1 cellular context compared by ENCODE assay signal in the genomic region with DNA sequence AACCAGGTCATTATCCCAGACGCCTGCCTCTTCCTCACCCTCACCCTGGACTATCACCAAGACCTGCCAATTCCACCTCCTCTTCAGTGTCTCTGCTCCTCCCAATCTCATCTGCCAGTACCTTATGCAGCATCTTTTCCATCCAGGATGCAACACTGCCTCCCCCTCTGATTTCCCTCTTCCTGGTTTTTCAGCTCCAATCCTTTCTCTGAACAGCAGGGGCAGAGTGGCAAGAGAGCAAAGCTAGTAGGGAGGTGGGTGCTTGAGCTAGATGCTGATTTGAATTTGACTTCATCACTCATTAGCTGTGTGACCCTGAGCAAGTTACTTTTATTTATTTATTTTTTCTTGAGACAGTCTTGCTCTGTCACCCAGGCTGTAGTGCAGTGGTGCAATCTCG.
TF ChIP-seq lines count a peak whose summit lies in the region.

No MANE protein-coding gene starts in this region.

TF ChIP-seq in HepG2, 621 proteins besides CTCF, POLR2A, EP300 and RAD21:
- TF ChIP-seq, protein P1, sequence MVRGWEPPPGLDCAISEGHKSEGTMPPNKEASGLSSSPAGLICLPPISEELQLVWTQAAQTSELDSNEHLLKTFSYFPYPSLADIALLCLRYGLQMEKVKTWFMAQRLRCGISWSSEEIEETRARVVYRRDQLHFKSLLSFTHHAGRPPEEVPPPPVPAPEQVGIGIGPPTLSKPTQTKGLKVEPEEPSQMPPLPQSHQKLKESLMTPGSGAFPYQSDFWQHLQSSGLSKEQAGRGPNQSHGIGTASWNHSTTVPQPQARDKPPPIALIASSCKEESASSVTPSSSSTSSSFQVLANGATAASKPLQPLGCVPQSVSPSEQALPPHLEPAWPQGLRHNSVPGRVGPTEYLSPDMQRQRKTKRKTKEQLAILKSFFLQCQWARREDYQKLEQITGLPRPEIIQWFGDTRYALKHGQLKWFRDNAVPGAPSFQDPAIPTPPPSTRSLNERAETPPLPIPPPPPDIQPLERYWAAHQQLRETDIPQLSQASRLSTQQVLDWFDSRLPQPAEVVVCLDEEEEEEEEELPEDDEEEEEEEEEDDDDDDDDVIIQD (CRISPR knock-in tag; IDR thresholded peaks at IDR 0.05; ENCODE audit: low read depth): no peak
- TF ChIP-seq MEF2D (CRISPR knock-in tag; IDR thresholded peaks at IDR 0.05) (no peak), EHMT2 (IDR thresholded peaks at IDR 0.05; ENCODE audit: borderline replicate concordance, low read depth, low read length) (no peak), SAP130 (CRISPR knock-in tag; IDR thresholded peaks at IDR 0.05; ENCODE audit: low read depth) (no peak), ZBTB20 (CRISPR knock-in tag; IDR thresholded peaks at IDR 0.05; ENCODE audit: borderline replicate concordance, low read depth) (no peak), ZSCAN30 (CRISPR knock-in tag; IDR thresholded peaks at IDR 0.05) (no peak), KAT2B (IDR thresholded peaks at IDR 0.05; ENCODE audit: borderline replicate concordance, low read depth, low read length) (no peak), AHR (CRISPR knock-in tag; IDR thresholded peaks at IDR 0.05) (no peak), TEAD2 (CRISPR knock-in tag; IDR thresholded peaks at IDR 0.05) (no peak), ZNF547 (CRISPR knock-in tag; IDR thresholded peaks at IDR 0.05) (no peak)
- TF ChIP-seq, protein P2, sequence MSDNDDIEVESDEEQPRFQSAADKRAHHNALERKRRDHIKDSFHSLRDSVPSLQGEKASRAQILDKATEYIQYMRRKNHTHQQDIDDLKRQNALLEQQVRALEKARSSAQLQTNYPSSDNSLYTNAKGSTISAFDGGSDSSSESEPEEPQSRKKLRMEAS (IDR thresholded peaks at IDR 0.05): no peak
- TF ChIP-seq, protein P3, sequence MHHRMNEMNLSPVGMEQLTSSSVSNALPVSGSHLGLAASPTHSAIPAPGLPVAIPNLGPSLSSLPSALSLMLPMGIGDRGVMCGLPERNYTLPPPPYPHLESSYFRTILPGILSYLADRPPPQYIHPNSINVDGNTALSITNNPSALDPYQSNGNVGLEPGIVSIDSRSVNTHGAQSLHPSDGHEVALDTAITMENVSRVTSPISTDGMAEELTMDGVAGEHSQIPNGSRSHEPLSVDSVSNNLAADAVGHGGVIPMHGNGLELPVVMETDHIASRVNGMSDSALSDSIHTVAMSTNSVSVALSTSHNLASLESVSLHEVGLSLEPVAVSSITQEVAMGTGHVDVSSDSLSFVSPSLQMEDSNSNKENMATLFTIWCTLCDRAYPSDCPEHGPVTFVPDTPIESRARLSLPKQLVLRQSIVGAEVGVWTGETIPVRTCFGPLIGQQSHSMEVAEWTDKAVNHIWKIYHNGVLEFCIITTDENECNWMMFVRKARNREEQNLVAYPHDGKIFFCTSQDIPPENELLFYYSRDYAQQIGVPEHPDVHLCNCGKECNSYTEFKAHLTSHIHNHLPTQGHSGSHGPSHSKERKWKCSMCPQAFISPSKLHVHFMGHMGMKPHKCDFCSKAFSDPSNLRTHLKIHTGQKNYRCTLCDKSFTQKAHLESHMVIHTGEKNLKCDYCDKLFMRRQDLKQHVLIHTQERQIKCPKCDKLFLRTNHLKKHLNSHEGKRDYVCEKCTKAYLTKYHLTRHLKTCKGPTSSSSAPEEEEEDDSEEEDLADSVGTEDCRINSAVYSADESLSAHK (CRISPR knock-in tag; IDR thresholded peaks at IDR 0.05; ENCODE audit: borderline replicate concordance): no peak
- TF ChIP-seq, protein P4, sequence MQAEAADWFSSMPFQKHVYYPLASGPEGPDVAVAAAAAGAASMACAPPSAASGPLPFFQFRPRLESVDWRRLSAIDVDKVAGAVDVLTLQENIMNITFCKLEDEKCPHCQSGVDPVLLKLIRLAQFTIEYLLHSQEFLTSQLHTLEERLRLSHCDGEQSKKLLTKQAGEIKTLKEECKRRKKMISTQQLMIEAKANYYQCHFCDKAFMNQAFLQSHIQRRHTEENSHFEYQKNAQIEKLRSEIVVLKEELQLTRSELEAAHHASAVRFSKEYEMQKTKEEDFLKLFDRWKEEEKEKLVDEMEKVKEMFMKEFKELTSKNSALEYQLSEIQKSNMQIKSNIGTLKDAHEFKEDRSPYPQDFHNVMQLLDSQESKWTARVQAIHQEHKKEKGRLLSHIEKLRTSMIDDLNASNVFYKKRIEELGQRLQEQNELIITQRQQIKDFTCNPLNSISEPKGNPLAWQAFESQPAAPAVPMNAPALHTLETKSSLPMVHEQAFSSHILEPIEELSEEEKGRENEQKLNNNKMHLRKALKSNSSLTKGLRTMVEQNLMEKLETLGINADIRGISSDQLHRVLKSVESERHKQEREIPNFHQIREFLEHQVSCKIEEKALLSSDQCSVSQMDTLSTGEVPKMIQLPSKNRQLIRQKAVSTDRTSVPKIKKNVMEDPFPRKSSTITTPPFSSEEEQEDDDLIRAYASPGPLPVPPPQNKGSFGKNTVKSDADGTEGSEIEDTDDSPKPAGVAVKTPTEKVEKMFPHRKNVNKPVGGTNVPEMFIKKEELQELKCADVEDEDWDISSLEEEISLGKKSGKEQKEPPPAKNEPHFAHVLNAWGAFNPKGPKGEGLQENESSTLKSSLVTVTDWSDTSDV (CRISPR knock-in tag; IDR thresholded peaks at IDR 0.05): no peak
